Comparison of ENCODE assay signal across 8 cellular contexts in genomic region chr20:64083380-64084208, GRCh38. TPM values are rescaled to one million over a fixed set of nuclear protein-coding genes. Genes with fewer than 3 reads are reported as not detected.
A peak's percentile ranks its signal among the peaks of the same experiment; 100 is the strongest.
DNase-seq lines count a peak whose midpoint lies in the region; ATAC-seq and TF ChIP-seq lines count a peak whose summit lies in the region.

No MANE protein-coding gene starts in this region.

- intact Hi-C loops in breast epithelium (cut with DNase I; ENCODE audit: low total_unique reads) (no loop called here), spleen (cut with DNase I; ENCODE audit: low total_unique reads) (loop anchor here (5.0 kb wide), 1 partner anchor 39 kb away; no protein-coding TSS in a partner anchor)

- H3K4me1 ChIP-seq in breast epithelium (peaks cover 7 to 10% of the 10 kb centered on the region in 2 donors), iPS-20b (ENCODE audit: insufficient read depth, low read length) (peaks cover 11% of the 10 kb centered on the region), spleen (peaks cover 11 to 58% (median 54%) of the 10 kb centered on the region in 6 donors)

- TF ChIP-seq CTCF in GM12864 (IDR thresholded peaks at IDR 0.05; ENCODE audit: low read depth, low read length, missing control alignments) (peak; percentile 47), breast epithelium (IDR thresholded peaks at IDR 0.05) (peak in 2 of 3 donors; percentile 35 to 40), spleen (IDR thresholded peaks at IDR 0.05 in 8 of 11, conservative IDR thresholded peaks at IDR 0.05 in 3 of 11) (peak; percentile 14 to 85 (median 69))

- no peak for DNase-seq in GM12864 (ENCODE audit: low read depth)
- DNase-seq in NCI-H2107 (lab: John Stamatoyannopoulos, UW): peak; percentile 68
- peak; percentile 88 for DNase-seq in UCSD-AML1 (lab: John Stamatoyannopoulos, UW; ENCODE audit: unreplicated experiment)
- DNase-seq in breast epithelium (ENCODE audit: low spot score in 2 of 2): peak in 1 of 2 donors; percentile 41
- DNase-seq in spleen: peak; percentile 97

- H3K27ac ChIP-seq in breast epithelium: no peak overlapping the region
- H3K27ac ChIP-seq in iPS-20b (ENCODE audit: low read length): no peak overlapping the region
- H3K27ac ChIP-seq in spleen: peak overlapping the region in 3 of 8 donors; percentile 47 to 93 (median 62)

- H3K27me3 ChIP-seq in breast epithelium (peaks cover 0 to 9% of the 10 kb centered on the region in 2 donors), iPS-20b (ENCODE audit: insufficient read depth, low read length) (peaks cover 68% of the 10 kb centered on the region), spleen (replicated peaks in 1 of 7) (peaks cover 0 to 33% (median 17%) of the 10 kb centered on the region in 7 donors)

- no peak for ATAC-seq in HG03521 (IDR thresholded peaks at IDR 0.05; ENCODE audit: unreplicated experiment)
- ATAC-seq in GM19351 (IDR thresholded peaks at IDR 0.05; ENCODE audit: unreplicated experiment): no peak

- TF ChIP-seq POLR2A in breast epithelium (IDR thresholded peaks at IDR 0.05): no peak
- no peak for TF ChIP-seq POLR2A in spleen (IDR thresholded peaks at IDR 0.05)

- H3K9me3 ChIP-seq in breast epithelium (no peaks in the 10 kb centered on the region), iPS-20b (ENCODE audit: insufficient read depth, low read depth, low read length) (no peaks in the 10 kb centered on the region), spleen (peaks cover 0 to 9% (median 5%) of the 10 kb centered on the region in 8 donors)

- H3K36me3 ChIP-seq in breast epithelium (no peaks in the 10 kb centered on the region), iPS-20b (ENCODE audit: insufficient read depth, low read depth, low read length) (no peaks in the 10 kb centered on the region), spleen (no peaks in the 10 kb centered on the region)

- H3K4me3 ChIP-seq in GM12864 (ENCODE audit: low read depth, low read length) (peak overlapping the region; percentile 32; the same call in 1 of the 2 replicates), breast epithelium (peak overlapping the region; percentile 45 to 77 (median 55)), iPS-20b (ENCODE audit: low read length) (peak overlapping the region; percentile 58), spleen (peak overlapping the region; percentile 22 to 88 (median 60))

- 0 to 1% (median 1%) methylated on average over 22 to 108 of the region's 108 CpGs for WGBS in spleen, 5 donors

- H3K9ac ChIP-seq in iPS-20b (ENCODE audit: low read depth, low read length): no peak overlapping the region

RNA-seq across cellular contexts. Expression of gene LKAAEAR1, which starts 0.6 kb away (rescaled TPM):
- total RNA-seq in breast epithelium (under 1 TPM in 1 of 3 donors, not detected in 2; 0.64 TPM), spleen (under 1 TPM in 1 of 7 donors, not detected in 6; 0.66 TPM)
- under 1 TPM; 0.26 to 0.53 (median 0.48) TPM for polyA plus RNA-seq in spleen

RNA-seq across cellular contexts. Expression of gene OPRL1, which starts 3.7 kb away (rescaled TPM):
- total RNA-seq in breast epithelium (1 to 10 TPM; 1.6 to 3.4 (median 2.3) TPM), spleen (1 to 10 TPM; 3.7 to 7.9 (median 5.1) TPM)
- 1 to 10 TPM; 1.9 to 4.9 (median 2.5) TPM for polyA plus RNA-seq in spleen

RNA-seq across cellular contexts. Expression of gene RGS19, which starts 4.3 kb away (rescaled TPM):
- 10 to 100 TPM; 14.7 to 22.2 (median 16.4) TPM for total RNA-seq in breast epithelium
- total RNA-seq in spleen: 100 to 1,000 TPM in 4 of 7 donors, 10 to 100 TPM in 3; 91.6 to 186 (median 107) TPM
- 100 to 1,000 TPM in 1 of 3 donors, 10 to 100 TPM in 2; 80.4 to 125 (median 82.0) TPM for polyA plus RNA-seq in spleen

RNA-seq across cellular contexts. Expression of gene TCEA2, which starts 20.6 kb away (rescaled TPM):
- total RNA-seq in breast epithelium (10 to 100 TPM; 23.9 to 39.4 (median 26.6) TPM), spleen (10 to 100 TPM; 18.6 to 60.8 (median 45.0) TPM)
- polyA plus RNA-seq in spleen: 10 to 100 TPM; 35.9 to 47.5 (median 41.5) TPM

RNA-seq across cellular contexts. Expression of gene NPBWR2, which starts 23.8 kb away (rescaled TPM):
- total RNA-seq in breast epithelium (not detected), spleen (under 1 TPM in 1 of 7 donors, not detected in 6; 0.26 TPM)
- polyA plus RNA-seq in spleen: not detected
